Comparison of ENCODE assay signal across 13 cellular contexts in the genomic region with DNA sequence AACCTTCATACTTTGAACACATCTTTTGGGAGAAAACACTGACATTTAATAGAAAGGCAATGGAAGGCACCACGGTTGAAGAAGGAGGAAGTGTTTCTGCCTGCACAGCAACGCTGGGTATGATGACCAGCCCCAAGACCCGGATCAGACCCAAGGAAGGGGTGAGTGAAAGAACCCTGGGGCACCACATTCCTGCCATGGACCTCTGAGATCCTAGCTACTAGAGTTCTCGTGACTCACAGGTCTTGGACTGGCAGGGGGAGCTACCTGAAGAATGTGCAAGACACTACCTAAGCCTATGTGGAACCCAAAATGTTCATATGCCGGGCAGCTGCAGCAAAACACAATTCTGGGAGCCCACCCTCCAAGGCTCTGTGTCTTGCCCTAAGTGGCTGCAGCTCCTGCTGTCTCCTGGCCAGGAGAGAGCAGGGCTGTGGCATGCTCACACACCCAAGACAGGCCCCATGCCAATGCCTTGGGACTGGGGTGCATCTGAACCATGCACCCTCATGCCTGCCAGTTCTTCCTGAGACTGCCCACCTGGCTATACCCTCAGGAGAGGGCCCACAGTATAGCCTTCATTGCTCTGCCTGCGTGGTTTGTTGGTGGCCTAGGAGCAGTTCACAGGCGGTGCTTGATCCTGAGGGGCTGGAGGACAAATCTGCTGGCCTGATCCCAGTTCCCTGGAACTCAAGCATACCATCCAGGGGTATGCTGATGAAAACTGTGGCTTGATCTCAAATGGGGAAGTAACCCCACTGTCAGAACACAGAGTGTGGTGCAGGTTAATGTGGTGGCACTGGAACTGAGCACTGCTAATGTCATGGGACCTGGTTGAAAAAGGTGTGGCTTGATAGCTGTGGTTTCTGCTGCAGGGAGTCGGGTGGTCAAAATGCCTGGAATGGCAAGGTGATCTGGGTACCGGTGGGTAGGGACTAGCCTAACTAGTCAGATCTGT.
DNase-seq lines count a peak whose midpoint lies in the region; ATAC-seq and TF ChIP-seq lines count a peak whose summit lies in the region.
"Had no signal": no experiment of that assay in that cellular context is flagged by ENCODE, and none has a peak within 500 bp of the region (broad histone marks: within the 10 kb centered on the region; RNA-seq: fewer than 3 reads in every experiment).

No MANE protein-coding gene starts in this region.

- H3K27me3 ChIP-seq in OCI-LY3 (ENCODE audit: low read depth, low read length) (no peaks in the 10 kb centered on the region), Caco-2 (replicated peaks; ENCODE audit: control insufficient read depth, insufficient read depth, low read length) (no peaks in the 10 kb centered on the region)
- H3K27me3 ChIP-seq in naive thymus-derived CD4-positive, alpha-beta T cell (ENCODE audit: control insufficient read depth in 2 of 2, insufficient read depth in 2 of 2, low read length in 2 of 2) = no peaks in the 10 kb centered on the region

- H4K20me1 ChIP-seq in OCI-LY3 (ENCODE audit: insufficient read depth, low read length) = no peaks in the 10 kb centered on the region

- H3K4me2 ChIP-seq in OCI-LY3 (ENCODE audit: low read length) = peak overlapping the region; percentile 11; the same call in 1 of the 2 replicates

- H3K9ac ChIP-seq in OCI-LY3 (ENCODE audit: low read length) = no peak overlapping the region

- no TSS peak for BruUV-seq in Caco-2 (replicated peaks; lab: Mats Ljungman, UMichigan)

- H3K9me3 ChIP-seq in OCI-LY3 (ENCODE audit: insufficient read depth, low read length) = peaks cover 9% of the 10 kb centered on the region; the same call in 1 of the 2 replicates
- peaks cover 0 to 4% (median 0%) of the 10 kb centered on the region in 3 experiments for H3K9me3 ChIP-seq in naive thymus-derived CD4-positive, alpha-beta T cell (ENCODE audit: control insufficient read depth in 2 of 3, low read length in 3 of 3)
- peaks cover 8% of the 10 kb centered on the region for H3K9me3 ChIP-seq in Caco-2

- H3K4me1 ChIP-seq in OCI-LY3 (ENCODE audit: low read length) (peaks cover 9% of the 10 kb centered on the region), Caco-2 (no peaks in the 10 kb centered on the region)
- H3K4me1 ChIP-seq in naive thymus-derived CD4-positive, alpha-beta T cell (ENCODE audit: control insufficient read depth in 2 of 2, insufficient read depth in 2 of 2, low read length in 2 of 2) = no peaks in the 10 kb centered on the region

- DNase-seq in naive thymus-derived CD4-positive, alpha-beta T cell = no peak
- no peak for DNase-seq in stimulated activated CD4-positive, alpha-beta T cell treated with anti-CD3 and anti-CD28 coated beads, Interleukin-2, amount 100 ng/mL, for 24 hours
- DNase-seq in UCSD-AML1 (lab: John Stamatoyannopoulos, UW; ENCODE audit: unreplicated experiment) (no peak), Caco-2 (no peak)
- DNase-seq: activated naive CD8-positive, alpha-beta T cell treated with anti-CD3 and anti-CD28 coated beads, Interleukin-2, amount 10 ng/mL, durations not matched to agents 7 days and 5 days; NCI-H187 treated with DMSO at 0.1 percent for 48 hours had no signal

- no peak overlapping the region for H3K4me3 Mint-ChIP-seq in naive thymus-derived CD4-positive, alpha-beta T cell
- H3K4me3 Mint-ChIP-seq in activated T-helper 17 cell treated with anti-CD3 and anti-CD28 coated beads, Interleukin-2, amount 50 U/mL, for 72 hours = no peak overlapping the region
- no peak overlapping the region for H3K4me3 Mint-ChIP-seq in Caco-2 (ENCODE audit: unreplicated experiment)
- H3K4me3 Mint-ChIP-seq: activated naive CD8-positive, alpha-beta T cell treated with anti-CD3 and anti-CD28 coated beads, Interleukin-2, amount 10 ng/mL, durations not matched to agents 7 days and 5 days; B cell; WTC11 had no signal

- intact Hi-C loops in naive thymus-derived CD4-positive, alpha-beta T cell (cut with micrococcal nuclease) = loop anchor here (1.0 to 5.0 kb wide), 6 partner anchors 173 to 557 kb away; no protein-coding TSS in a partner anchor
- intact Hi-C loops in Caco-2 (cut with micrococcal nuclease; ENCODE audit: unreplicated experiment) = loop anchor here (1.0 to 10.0 kb wide), 4 partner anchors 173 to 741 kb away; no protein-coding TSS in a partner anchor

- H3K27ac Mint-ChIP-seq in naive thymus-derived CD4-positive, alpha-beta T cell = no peak overlapping the region
- H3K27ac Mint-ChIP-seq in activated T-helper 17 cell treated with anti-CD3 and anti-CD28 coated beads, Interleukin-2, amount 50 U/mL, for 72 hours = no peak overlapping the region
- no peak overlapping the region for H3K27ac Mint-ChIP-seq in Caco-2 (ENCODE audit: unreplicated experiment)
- H3K27ac Mint-ChIP-seq: activated naive CD8-positive, alpha-beta T cell treated with anti-CD3 and anti-CD28 coated beads, Interleukin-2, amount 10 ng/mL, durations not matched to agents 7 days and 5 days; B cell; WTC11 had no signal

- no peaks in the 10 kb centered on the region for H3K79me2 ChIP-seq in OCI-LY3 (ENCODE audit: low read length)

- peaks cover 0 to 6% (median 0%) of the 10 kb centered on the region in 5 donors for H3K36me3 Mint-ChIP-seq in naive thymus-derived CD4-positive, alpha-beta T cell
- H3K36me3 Mint-ChIP-seq in activated T-helper 17 cell treated with anti-CD3 and anti-CD28 coated beads, Interleukin-2, amount 50 U/mL, for 72 hours (ENCODE audit: low read depth) = no peaks in the 10 kb centered on the region
- H3K36me3 Mint-ChIP-seq in Caco-2 (ENCODE audit: insufficient read depth, unreplicated experiment) = no peaks in the 10 kb centered on the region
- H3K36me3 Mint-ChIP-seq: activated naive CD8-positive, alpha-beta T cell treated with anti-CD3 and anti-CD28 coated beads, Interleukin-2, amount 10 ng/mL, durations not matched to agents 7 days and 5 days; WTC11 had no signal

- peaks cover 6 to 28% (median 10%) of the 10 kb centered on the region in 5 donors for H3K27me3 Mint-ChIP-seq in naive thymus-derived CD4-positive, alpha-beta T cell
- peaks cover 4% of the 10 kb centered on the region for H3K27me3 Mint-ChIP-seq in activated T-helper 17 cell treated with anti-CD3 and anti-CD28 coated beads, Interleukin-2, amount 50 U/mL, for 72 hours
- peaks cover 7% of the 10 kb centered on the region for H3K27me3 Mint-ChIP-seq in Caco-2 (ENCODE audit: insufficient read depth, unreplicated experiment)

- H3K4me1 Mint-ChIP-seq in naive thymus-derived CD4-positive, alpha-beta T cell = peaks cover 0 to 12% (median 0%) of the 10 kb centered on the region in 7 donors
- H3K4me1 Mint-ChIP-seq in activated T-helper 17 cell treated with anti-CD3 and anti-CD28 coated beads, Interleukin-2, amount 50 U/mL, for 72 hours = no peaks in the 10 kb centered on the region
- no peaks in the 10 kb centered on the region for H3K4me1 Mint-ChIP-seq in Caco-2 (ENCODE audit: low read depth, unreplicated experiment)
- H3K4me1 Mint-ChIP-seq: B cell, WTC11 had no signal

- TF ChIP-seq CTCF in OCI-LY3 (IDR thresholded peaks at IDR 0.05; ENCODE audit: low read depth, low read length) (no peak), Caco-2 (IDR thresholded peaks at IDR 0.05; ENCODE audit: insufficient read depth in 1 of 2, low read depth in 1 of 2, low read length in 1 of 2, severe bottlenecking in 1 of 2, unreplicated experiment in 1 of 2) (no peak)

- no peak overlapping the region for H2AFZ ChIP-seq in OCI-LY3 (ENCODE audit: low read depth, low read length)

- no peaks in the 10 kb centered on the region for H3K36me3 ChIP-seq in OCI-LY3 (replicated peaks; ENCODE audit: low read depth, low read length)
- no peaks in the 10 kb centered on the region for H3K36me3 ChIP-seq in naive thymus-derived CD4-positive, alpha-beta T cell (ENCODE audit: control insufficient read depth in 2 of 3, insufficient read depth in 3 of 3, low read length in 3 of 3)
- no peaks in the 10 kb centered on the region for H3K36me3 ChIP-seq in Caco-2 (ENCODE audit: control insufficient read depth, insufficient read depth, low read length)

- H3K27ac ChIP-seq in OCI-LY3 (ENCODE audit: low read length) = no peak overlapping the region
- no peak overlapping the region for H3K27ac ChIP-seq in naive thymus-derived CD4-positive, alpha-beta T cell (ENCODE audit: low read depth, low read length)
- H3K27ac ChIP-seq: HL-60 had no signal

- CTCF ChIA-PET in naive thymus-derived CD4-positive, alpha-beta T cell (lab: Charles Lee) = interaction anchor here (0.6 to 4.5 kb wide), 12 partner anchors 255 to 742 kb away, joined by 3 to 29 read pairs (median 4); no protein-coding TSS in a partner anchor
- CTCF ChIA-PET in Caco-2 (lab: Charles Lee) = interaction anchor here (0.6 to 1.2 kb wide), 2 partner anchors 21 to 324 kb away, joined by 3 read pairs; no protein-coding TSS in a partner anchor

- H3K9me3 Mint-ChIP-seq in naive thymus-derived CD4-positive, alpha-beta T cell = peaks cover 0 to 19% (median 7%) of the 10 kb centered on the region in 11 donors
- H3K9me3 Mint-ChIP-seq in activated T-helper 17 cell treated with anti-CD3 and anti-CD28 coated beads, Interleukin-2, amount 50 U/mL, for 72 hours = no peaks in the 10 kb centered on the region
- peaks cover 15% of the 10 kb centered on the region for H3K9me3 Mint-ChIP-seq in Caco-2 (ENCODE audit: unreplicated experiment)

- POLR2A ChIA-PET in naive thymus-derived CD4-positive, alpha-beta T cell (lab: Charles Lee) = interaction anchor here (0.8 kb wide), 1 partner anchor 481 kb away, joined by 3 read pairs; no protein-coding TSS in a partner anchor
- POLR2A ChIA-PET in Caco-2 (lab: Charles Lee) = no interaction called here

- ATAC-seq in GM18907 (IDR thresholded peaks at IDR 0.05; ENCODE audit: unreplicated experiment) (peak; percentile 26), GM21786 (IDR thresholded peaks at IDR 0.05; ENCODE audit: unreplicated experiment) (peak; percentile 24)
- peak; percentile 12 for ATAC-seq in naive thymus-derived CD4-positive, alpha-beta T cell
- no peak for ATAC-seq in activated T-helper 17 cell treated with anti-CD3 and anti-CD28 coated beads, Interleukin-2, amount 50 U/mL, for 72 hours (replicated peaks)

- H3K4me3 ChIP-seq in OCI-LY3 (ENCODE audit: low read length) (no peak overlapping the region), Caco-2 (ENCODE audit: low read depth, low read length) (no peak overlapping the region)
- H3K4me3 ChIP-seq in naive thymus-derived CD4-positive, alpha-beta T cell (ENCODE audit: low read length) = no peak overlapping the region
